24 cellular contexts compared by ENCODE assay signal in genomic region chr19:5694167-5694951, GRCh38. TPM values are rescaled to one million over a fixed set of nuclear protein-coding genes. Genes with fewer than 3 reads are reported as not detected.
A peak's percentile ranks its signal among the peaks of the same experiment; 100 is the strongest.
DNase-seq lines count a peak whose midpoint lies in the region; ATAC-seq and TF ChIP-seq lines count a peak whose summit lies in the region.
"Had no signal": no experiment of that assay in that cellular context is flagged by ENCODE, and none has a peak within 500 bp of the region (broad histone marks: within the 10 kb centered on the region; RNA-seq: fewer than 3 reads in every experiment).

No MANE protein-coding gene starts in this region.

- no peak overlapping the region for H2AFZ ChIP-seq in neuronal stem cell (ENCODE audit: low read length)
- H2AFZ ChIP-seq: neural progenitor cell had no signal

- no peak overlapping the region for H3K14ac ChIP-seq in neuronal stem cell (ENCODE audit: low read length)

- H3K4me3 Mint-ChIP-seq in Caco-2 (ENCODE audit: unreplicated experiment), result no peak overlapping the region
- H3K4me3 Mint-ChIP-seq in activated T-helper 17 cell treated with anti-CD3 and anti-CD28 coated beads, Interleukin-2, amount 50 U/mL, for 72 hours, result peak overlapping the region; percentile 99
- H3K4me3 Mint-ChIP-seq: CD8-positive, alpha-beta T cell; immature natural killer cell; neural progenitor cell had no signal

- no peak overlapping the region for H2BK15ac ChIP-seq in neuronal stem cell (ENCODE audit: low read length)

- H3K9me3 Mint-ChIP-seq in Caco-2 (ENCODE audit: unreplicated experiment), result no peaks in the 10 kb centered on the region
- H3K9me3 Mint-ChIP-seq in activated T-helper 17 cell treated with anti-CD3 and anti-CD28 coated beads, Interleukin-2, amount 50 U/mL, for 72 hours, result no peaks in the 10 kb centered on the region
- H3K9me3 Mint-ChIP-seq: CD8-positive, alpha-beta T cell; immature natural killer cell; neural progenitor cell had no signal

- no peak overlapping the region for H4K91ac ChIP-seq in neuronal stem cell (ENCODE audit: low read depth, low read length, poor library complexity)

- POLR2A ChIA-PET in Caco-2 (lab: Charles Lee), result interaction anchor here (0.5 kb wide), 1 partner anchor 26 kb away, joined by 15 read pairs; the partner anchor contains the start of gene LONP1

- H4K8ac ChIP-seq in neuronal stem cell (ENCODE audit: low read depth, low read length), result no peak overlapping the region

- H3K9ac ChIP-seq in neuronal stem cell (ENCODE audit: low read depth, low read length, poor library complexity) (peak overlapping the region; percentile 21), colonic mucosa (ENCODE audit: low read depth in 2 of 2, low read length in 2 of 2) (no peak overlapping the region)
- H3K9ac ChIP-seq: neural progenitor cell had no signal

- peak overlapping the region; percentile 44 for H3K23ac ChIP-seq in neuronal stem cell (ENCODE audit: low read depth, low read length, poor library complexity)

- H3K9me3 ChIP-seq in Caco-2, result no peaks in the 10 kb centered on the region
- peaks cover 0 to 4% of the 10 kb centered on the region in 2 donors for H3K9me3 ChIP-seq in neuronal stem cell (replicated peaks in 1 of 2; ENCODE audit: control insufficient read depth in 2 of 2, insufficient read depth in 1 of 2, low read depth in 1 of 2, low read length in 2 of 2)
- no peaks in the 10 kb centered on the region for H3K9me3 ChIP-seq in colonic mucosa
- H3K9me3 ChIP-seq: upper lobe of left lung had no signal

- peaks cover 40% of the 10 kb centered on the region for H3K79me1 ChIP-seq in neuronal stem cell (ENCODE audit: low read depth, low read length)

- H2BK5ac ChIP-seq in neuronal stem cell (ENCODE audit: low read length), result no peak overlapping the region

- no peak overlapping the region for H3K4me2 ChIP-seq in neuronal stem cell (ENCODE audit: insufficient read depth, low read length, poor library complexity, severe bottlenecking)
- H3K4me2 ChIP-seq: neural progenitor cell had no signal

- H3K27ac Mint-ChIP-seq in Caco-2 (ENCODE audit: unreplicated experiment), result peak overlapping the region; percentile 45
- peak overlapping the region; percentile 99 for H3K27ac Mint-ChIP-seq in activated T-helper 17 cell treated with anti-CD3 and anti-CD28 coated beads, Interleukin-2, amount 50 U/mL, for 72 hours
- H3K27ac Mint-ChIP-seq: CD8-positive, alpha-beta T cell; neural progenitor cell had no signal

- H3K4ac ChIP-seq in neuronal stem cell (ENCODE audit: low read length), result no peak overlapping the region

- H3K27ac ChIP-seq in neuronal stem cell (replicated peaks; ENCODE audit: low read length), result no peak overlapping the region
- no peak overlapping the region for H3K27ac ChIP-seq in colonic mucosa
- H3K27ac ChIP-seq: neural progenitor cell, SK-N-MC, upper lobe of left lung had no signal

- H3K4me1 ChIP-seq in Caco-2 (no peaks in the 10 kb centered on the region), neuronal stem cell (ENCODE audit: control insufficient read depth in 2 of 2, insufficient read depth in 1 of 2, low read depth in 1 of 2, low read length in 2 of 2) (peaks cover 2 to 4% of the 10 kb centered on the region in 2 donors), colonic mucosa (peaks cover 11% of the 10 kb centered on the region)
- H3K4me1 ChIP-seq: neural progenitor cell had no signal

- H2BK120ac ChIP-seq in neuronal stem cell (ENCODE audit: low read depth, low read length), result no peak overlapping the region

- no peaks in the 10 kb centered on the region for H3K27me3 Mint-ChIP-seq in Caco-2 (ENCODE audit: insufficient read depth, unreplicated experiment)
- no peaks in the 10 kb centered on the region for H3K27me3 Mint-ChIP-seq in activated T-helper 17 cell treated with anti-CD3 and anti-CD28 coated beads, Interleukin-2, amount 50 U/mL, for 72 hours

- intact Hi-C loops in Caco-2 (cut with micrococcal nuclease; ENCODE audit: unreplicated experiment) (no loop called here), colonic mucosa (cut with DNase I) (no loop called here)

- no peak overlapping the region for H2AK5ac ChIP-seq in neuronal stem cell (ENCODE audit: low read depth, low read length)

- H3K36me3 ChIP-seq in Caco-2 (ENCODE audit: control insufficient read depth, insufficient read depth, low read length) (peaks cover 9% of the 10 kb centered on the region), neuronal stem cell (replicated peaks in 1 of 2; ENCODE audit: control insufficient read depth in 2 of 2, insufficient read depth in 2 of 2, low read length in 2 of 2) (peaks cover 59 to 84% of the 10 kb centered on the region in 2 donors), colonic mucosa (peaks cover 18% of the 10 kb centered on the region)
- H3K36me3 ChIP-seq: neural progenitor cell had no signal

- no peak overlapping the region for H3K18ac ChIP-seq in neuronal stem cell (ENCODE audit: low read length)

- peaks cover 98% of the 10 kb centered on the region for H3K36me3 Mint-ChIP-seq in Caco-2 (ENCODE audit: insufficient read depth, unreplicated experiment)
- H3K36me3 Mint-ChIP-seq in activated T-helper 17 cell treated with anti-CD3 and anti-CD28 coated beads, Interleukin-2, amount 50 U/mL, for 72 hours (ENCODE audit: low read depth), result peaks cover 87% of the 10 kb centered on the region

- WGBS in neuronal stem cell (ENCODE audit: extremely low coverage in 2 of 2, insufficient read length in 2 of 2, insufficient replicate concordance in 1 of 2), 2 donors, result no CpG with 5 or more reads among the region's 45 CpGs

- H3K27me3 ChIP-seq in Caco-2 (replicated peaks; ENCODE audit: control insufficient read depth, insufficient read depth, low read length), result no peaks in the 10 kb centered on the region
- no peaks in the 10 kb centered on the region for H3K27me3 ChIP-seq in neuronal stem cell (ENCODE audit: control insufficient read depth in 3 of 3, insufficient read depth in 3 of 3, low read depth in 1 of 3, low read length in 3 of 3)
- no peaks in the 10 kb centered on the region for H3K27me3 ChIP-seq in colonic mucosa
- H3K27me3 ChIP-seq: neural progenitor cell, upper lobe of left lung had no signal

- no peak for TF ChIP-seq CTCF in Caco-2 (IDR thresholded peaks at IDR 0.05; ENCODE audit: insufficient read depth in 1 of 2, low read depth in 1 of 2, low read length in 1 of 2, severe bottlenecking in 1 of 2, unreplicated experiment in 1 of 2)
- no peak for TF ChIP-seq CTCF in colonic mucosa (IDR thresholded peaks at IDR 0.05)

- CTCF ChIA-PET in Caco-2 (lab: Charles Lee), result no interaction called here

- DNase-seq in activated CD4-positive, alpha-beta T cell treated with anti-CD3 and anti-CD28 coated beads for 48 hours, result peak; percentile 29
- no peak for DNase-seq in activated CD4-positive, alpha-beta T cell treated with anti-CD3 and anti-CD28 coated beads, Interleukin-2, amount 50 U/mL, for 4 hours
- DNase-seq in Caco-2, result no peak
- no peak for DNase-seq in neuronal stem cell (ENCODE audit: low spot score)
- no peak for DNase-seq in T-helper 9 cell
- DNase-seq in colonic mucosa, result no peak
- DNase-seq: aorta; CD8-positive, alpha-beta T cell; EL; erythroblast; immature natural killer cell; NCI-H1930; NCI-H510A treated with DMSO at 0.1 percent for 48 hours; OCI-M1; stimulated activated CD4-positive, alpha-beta T cell treated with anti-CD3 and anti-CD28 coated beads, Interleukin-4, amount 100 ng/mL, for 1 hour had no signal

- H3K4me3 ChIP-seq in Caco-2 (ENCODE audit: low read depth, low read length) (no peak overlapping the region), neuronal stem cell (ENCODE audit: low read length in 2 of 2) (peak overlapping the region in 1 of 2 donors; percentile 51), colonic mucosa (no peak overlapping the region)
- H3K4me3 ChIP-seq: neural progenitor cell, SK-N-MC, upper lobe of left lung had no signal

- H3K4me1 Mint-ChIP-seq in Caco-2 (ENCODE audit: low read depth, unreplicated experiment), result no peaks in the 10 kb centered on the region
- H3K4me1 Mint-ChIP-seq in activated T-helper 17 cell treated with anti-CD3 and anti-CD28 coated beads, Interleukin-2, amount 50 U/mL, for 72 hours, result peaks cover 4% of the 10 kb centered on the region

- H2BK12ac ChIP-seq in neuronal stem cell (ENCODE audit: low read length), result peak overlapping the region; percentile 7

- ATAC-seq in activated T-helper 17 cell treated with anti-CD3 and anti-CD28 coated beads, Interleukin-2, amount 50 U/mL, for 72 hours (replicated peaks), result no peak
- ATAC-seq in HG02981 (IDR thresholded peaks at IDR 0.05; ENCODE audit: unreplicated experiment), result no peak
- ATAC-seq: CD8-positive, alpha-beta T cell; right cardiac atrium had no signal

- BruUV-seq in Caco-2 (replicated peaks; lab: Mats Ljungman, UMichigan), result no TSS peak

RNA-seq across cellular contexts. Expression of gene RPL36, which starts 4.3 kb away (rescaled TPM):
- total RNA-seq in Caco-2 (2022) (951 and 1,003 TPM in 2 replicates), colonic mucosa (100 to 1,000 TPM; 844 to 976 TPM)
- 1,000 to 10,000 TPM in 1 of 2 donors, 100 to 1,000 TPM in 1; 860 to 1,029 TPM for total RNA-seq in activated T-helper 17 cell treated with anti-CD3 and anti-CD28 coated beads, Interleukin-2, amount 50 U/mL, for 72 hours
- 2,051 TPM for polyA plus RNA-seq in neuronal stem cell (2013, experiment 1 of 2)
- polyA plus RNA-seq in neuronal stem cell (2013, experiment 2 of 2), result 2,023 TPM

RNA-seq across cellular contexts. Expression of gene HSD11B1L, which starts 13.5 kb away (rescaled TPM):
- total RNA-seq in Caco-2 (2022) (2.4 and 3.1 TPM in 2 replicates), colonic mucosa (1 to 10 TPM; 3.2 to 3.4 TPM)
- total RNA-seq in activated T-helper 17 cell treated with anti-CD3 and anti-CD28 coated beads, Interleukin-2, amount 50 U/mL, for 72 hours, result 1 to 10 TPM; 2.3 to 5.3 TPM
- polyA plus RNA-seq in neuronal stem cell (2013, experiment 1 of 2), result 35.3 TPM
- polyA plus RNA-seq in neuronal stem cell (2013, experiment 2 of 2), result 35.0 TPM

RNA-seq across cellular contexts. Expression of gene MICOS13, which starts 14.0 kb away (rescaled TPM):
- total RNA-seq in Caco-2 (2022), result 43.1 and 44.0 TPM in 2 replicates
- 10 to 100 TPM; 29.5 to 38.7 TPM for total RNA-seq in activated T-helper 17 cell treated with anti-CD3 and anti-CD28 coated beads, Interleukin-2, amount 50 U/mL, for 72 hours
- polyA plus RNA-seq in neuronal stem cell (2013, experiment 1 of 2), result 15.2 TPM
- polyA plus RNA-seq in neuronal stem cell (2013, experiment 2 of 2), result 18.0 TPM
- total RNA-seq in colonic mucosa, result 10 to 100 TPM; 56.0 to 88.0 TPM

RNA-seq across cellular contexts. Expression of gene LONP1, which starts 25.6 kb away (rescaled TPM):
- total RNA-seq in Caco-2 (2022) (174 and 208 TPM in 2 replicates), colonic mucosa (100 to 1,000 TPM in 1 of 2 donors, 10 to 100 TPM in 1; 64.3 to 133 TPM)
- 100 to 1,000 TPM; 291 to 376 TPM for total RNA-seq in activated T-helper 17 cell treated with anti-CD3 and anti-CD28 coated beads, Interleukin-2, amount 50 U/mL, for 72 hours
- 27.6 TPM for polyA plus RNA-seq in neuronal stem cell (2013, experiment 1 of 2)
- 26.7 TPM for polyA plus RNA-seq in neuronal stem cell (2013, experiment 2 of 2)

RNA-seq across cellular contexts. Expression of gene CATSPERD, which starts 26.1 kb away (rescaled TPM):
- total RNA-seq in Caco-2 (2022), result not detected in 2 replicates
- not detected for total RNA-seq in activated T-helper 17 cell treated with anti-CD3 and anti-CD28 coated beads, Interleukin-2, amount 50 U/mL, for 72 hours
- polyA plus RNA-seq in neuronal stem cell (2013, experiment 1 of 2), result 0.03 TPM
- polyA plus RNA-seq in neuronal stem cell (2013, experiment 2 of 2), result not detected
- not detected for total RNA-seq in colonic mucosa
- total RNA-seq: A673; aorta; CD8-positive, alpha-beta T cell; H1; lung microvascular endothelial cell; right cardiac atrium had no signal
- polyA plus RNA-seq: aorta, immature natural killer cell, right cardiac atrium had no signal
